ENCODE assay signal across 22 cellular contexts in the genomic region with DNA sequence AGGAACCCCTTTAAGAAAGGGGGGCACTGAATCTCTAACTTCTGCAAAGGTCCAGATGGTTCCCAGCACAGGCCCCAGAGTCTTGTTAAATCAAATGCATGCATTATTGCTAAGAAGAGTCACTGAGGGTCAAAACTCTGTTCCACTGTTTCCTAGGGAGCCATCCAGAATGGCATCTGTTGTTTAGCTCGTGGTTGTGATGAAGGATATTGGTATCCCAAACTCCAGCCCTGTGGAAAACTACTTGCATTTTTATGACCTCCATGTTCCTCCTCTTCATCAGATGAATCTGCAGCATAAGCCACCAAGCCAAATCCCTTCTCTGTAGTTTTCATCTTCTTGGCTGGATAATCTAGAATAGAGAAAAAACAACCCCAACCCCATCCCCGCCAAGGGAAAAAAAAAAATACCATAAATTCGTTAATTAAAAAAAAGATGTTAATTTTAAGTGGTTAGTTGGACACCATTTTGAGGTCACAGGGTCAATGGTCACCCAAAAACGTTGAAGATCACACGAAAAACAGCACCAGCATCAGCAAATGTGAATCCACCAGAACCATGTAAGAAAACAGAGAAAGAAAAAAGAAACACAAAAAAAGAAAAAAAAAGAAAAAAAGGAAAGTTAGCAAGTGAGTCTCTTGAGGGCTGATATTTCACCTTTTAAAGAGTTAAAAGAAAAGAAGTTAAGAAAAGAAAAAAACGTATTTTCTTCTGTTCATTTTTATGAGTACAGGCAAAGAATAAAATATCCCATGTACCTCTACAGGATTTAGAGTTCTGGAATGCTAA. TPM values are rescaled to one million over a fixed set of nuclear protein-coding genes. Genes with fewer than 3 reads are reported as not detected.
DNase-seq lines count a peak whose midpoint lies in the region; ATAC-seq and TF ChIP-seq lines count a peak whose summit lies in the region.
"Had no signal": no experiment of that assay in that cellular context is flagged by ENCODE, and none has a peak within 500 bp of the region (broad histone marks: within the 10 kb centered on the region; RNA-seq: fewer than 3 reads in every experiment).

No MANE protein-coding gene starts in this region.

- H3K4me3 ChIP-seq in ACC112 (ENCODE audit: low read depth, low read length) = no peak overlapping the region
- no peak overlapping the region for H3K4me3 ChIP-seq in fibroblast of lung (replicated peaks in 1 of 4; ENCODE audit: control extremely low read depth in 1 of 4, insufficient read depth in 1 of 4, low read depth in 3 of 4, low read length in 4 of 4)
- H3K4me3 ChIP-seq in effector memory CD4-positive, alpha-beta T cell (ENCODE audit: insufficient read depth, low read depth, low read length, poor library complexity, severe bottlenecking) = no peak overlapping the region
- H3K4me3 ChIP-seq: BLaER1, body of pancreas, dorsolateral prefrontal cortex, testis had no signal

- H3K27ac ChIP-seq in ACC112 (ENCODE audit: low read depth, low read length) (peak overlapping the region; percentile 27; the same call in 1 of the 2 replicates), fibroblast of lung (ENCODE audit: insufficient read depth, low read length) (peak overlapping the region; percentile 69)
- H3K27ac ChIP-seq in CD4-positive, alpha-beta T cell (ENCODE audit: low read depth, low read length) = no peak overlapping the region
- H3K27ac ChIP-seq in effector memory CD4-positive, alpha-beta T cell (ENCODE audit: insufficient read depth, low read length, poor library complexity, severe bottlenecking) = no peak overlapping the region
- H3K27ac ChIP-seq: BLaER1, body of pancreas, testis had no signal

- peaks cover 10% of the 10 kb centered on the region for H3K4me1 ChIP-seq in ACC112 (ENCODE audit: control insufficient read depth, insufficient read depth, low read length, unreplicated experiment)
- peaks cover 6% of the 10 kb centered on the region for H3K4me1 ChIP-seq in fibroblast of lung (ENCODE audit: control insufficient read depth, extremely low read depth, insufficient read depth, low read length)
- H3K4me1 ChIP-seq in effector memory CD4-positive, alpha-beta T cell (ENCODE audit: control insufficient read depth, insufficient read depth, low read length, poor library complexity, severe bottlenecking) = peaks cover 11% of the 10 kb centered on the region

- peaks cover 16% of the 10 kb centered on the region for H3K79me2 ChIP-seq in ACC112 (ENCODE audit: control insufficient read depth, insufficient read depth, low read length, unreplicated experiment)
- H3K79me2 ChIP-seq in fibroblast of lung (ENCODE audit: control insufficient read depth, insufficient read depth, low read length) = peaks cover 14% of the 10 kb centered on the region

- peaks cover 46% of the 10 kb centered on the region for H3K36me3 ChIP-seq in ACC112 (ENCODE audit: insufficient read depth, low read length)
- H3K36me3 ChIP-seq in fibroblast of lung (ENCODE audit: control insufficient read depth, insufficient read depth, low read length) = peaks cover 12% of the 10 kb centered on the region
- peaks cover 48% of the 10 kb centered on the region for H3K36me3 ChIP-seq in effector memory CD4-positive, alpha-beta T cell (ENCODE audit: control insufficient read depth, insufficient read depth, low read length)

- no peak for ATAC-seq in CD4-positive, alpha-beta T cell (ENCODE audit: poor library complexity)
- no peak for ATAC-seq in HG02623 (IDR thresholded peaks at IDR 0.05; ENCODE audit: unreplicated experiment)
- ATAC-seq: body of pancreas, left cardiac atrium, right cardiac atrium had no signal

- H3K36me3 Mint-ChIP-seq in CD4-positive, alpha-beta T cell (ENCODE audit: low read depth) = peaks cover 87% of the 10 kb centered on the region
- H3K36me3 Mint-ChIP-seq in endothelial cell (ENCODE audit: low read depth, unreplicated experiment) = peaks cover 45% of the 10 kb centered on the region

- H4K20me1 ChIP-seq in fibroblast of lung (ENCODE audit: control insufficient read depth, extremely low read depth, insufficient read depth, low read length) = no peaks in the 10 kb centered on the region

- DNase-seq in CD4-positive, alpha-beta T cell = no peak
- DNase-seq in RPMI7951 (ENCODE audit: low read depth) = peak; percentile 32
- DNase-seq in fibroblast of lung (ENCODE audit: low read depth in 2 of 2) = peak; percentile 44 to 58
- no peak for DNase-seq in effector memory CD4-positive, alpha-beta T cell
- no peak for DNase-seq in SK-N-DZ (ENCODE audit: low spot score)
- DNase-seq in endothelial cell (ENCODE audit: low spot score) = no peak
- DNase-seq: activated CD4-positive, alpha-beta T cell treated with anti-CD3 and anti-CD28 coated beads, Interleukin-2, amount 50 U/mL, for 4 hours; activated effector memory CD4-positive, alpha-beta T cell treated with anti-CD3 and anti-CD28 coated beads, Interleukin-2, amount 50 U/mL, for 16 hours; body of pancreas; dorsolateral prefrontal cortex; left cardiac atrium; NCI-H1048; NCI-H2107; NCI-H526; right cardiac atrium; stimulated activated CD4-positive, alpha-beta T cell treated with anti-CD3 and anti-CD28 coated beads, Interleukin-1b, Interleukin-23, amount 100 ng/mL, for 48 hours; testis had no signal

- H2AFZ ChIP-seq in ACC112 (ENCODE audit: low read length, unreplicated experiment) (no peak overlapping the region), fibroblast of lung (ENCODE audit: low read length) (no peak overlapping the region)

- no peaks in the 10 kb centered on the region for H3K9me3 Mint-ChIP-seq in CD4-positive, alpha-beta T cell
- no peaks in the 10 kb centered on the region for H3K9me3 Mint-ChIP-seq in endothelial cell (ENCODE audit: unreplicated experiment)

- H3K4me2 ChIP-seq in fibroblast of lung (ENCODE audit: extremely low read depth, insufficient read depth, low read length) = peak overlapping the region; percentile 18
- H3K4me2 ChIP-seq: BLaER1 had no signal

- H3K4me1 Mint-ChIP-seq in CD4-positive, alpha-beta T cell (ENCODE audit: low read depth) = peaks cover 24% of the 10 kb centered on the region
- H3K4me1 Mint-ChIP-seq in endothelial cell (ENCODE audit: unreplicated experiment) = peaks cover 10% of the 10 kb centered on the region

- POLR2A ChIA-PET in CD4-positive, alpha-beta T cell (lab: Charles Lee) = interaction anchor here (2.4 kb wide), 1 partner anchor 20 kb away, joined by 8 read pairs; a partner anchor contains a TSS

- CTCF ChIA-PET in CD4-positive, alpha-beta T cell (lab: Charles Lee) = interaction anchor here (1.1 kb wide), 1 partner anchor 10 kb away, joined by 3 read pairs; no protein-coding TSS in a partner anchor

- no peaks in the 10 kb centered on the region for H3K27me3 ChIP-seq in ACC112 (ENCODE audit: insufficient read depth, low read length)
- no peaks in the 10 kb centered on the region for H3K27me3 ChIP-seq in CD4-positive, alpha-beta T cell (ENCODE audit: control insufficient read depth, insufficient read depth, low read length)
- H3K27me3 ChIP-seq in fibroblast of lung (ENCODE audit: control insufficient read depth, insufficient read depth, low read length) = no peaks in the 10 kb centered on the region
- H3K27me3 ChIP-seq in effector memory CD4-positive, alpha-beta T cell (replicated peaks; ENCODE audit: control insufficient read depth, insufficient read depth, low read length, poor library complexity, severe bottlenecking) = no peaks in the 10 kb centered on the region
- H3K27me3 ChIP-seq: BLaER1, body of pancreas, dorsolateral prefrontal cortex, testis had no signal

- no peaks in the 10 kb centered on the region for H3K27me3 Mint-ChIP-seq in CD4-positive, alpha-beta T cell
- no peaks in the 10 kb centered on the region for H3K27me3 Mint-ChIP-seq in endothelial cell (ENCODE audit: unreplicated experiment)

- H3K9ac ChIP-seq in fibroblast of lung (ENCODE audit: insufficient read depth, low read length) = no peak overlapping the region
- H3K9ac ChIP-seq: BLaER1 had no signal

- H3K4me3 Mint-ChIP-seq in CD4-positive, alpha-beta T cell = peak overlapping the region; percentile 2
- H3K4me3 Mint-ChIP-seq in endothelial cell (ENCODE audit: unreplicated experiment) = no peak overlapping the region

- TF ChIP-seq CTCF in CD4-positive, alpha-beta T cell (IDR thresholded peaks at IDR 0.05) = no peak
- TF ChIP-seq CTCF in fibroblast of lung (conservative IDR thresholded peaks at IDR 0.05 in 1 of 2, IDR thresholded peaks at IDR 0.05 in 1 of 2; ENCODE audit: low read depth in 1 of 2, low read length in 2 of 2) (no peak), endothelial cell (IDR thresholded peaks at IDR 0.05; ENCODE audit: unreplicated experiment) (no peak)

- intact Hi-C loops in CD4-positive, alpha-beta T cell (cut with DNase I, micrococcal nuclease) = loop anchor here (5.0 to 10.0 kb wide), 2 partner anchors 59 to 143 kb away; a partner anchor contains a TSS

- H3K27ac Mint-ChIP-seq in CD4-positive, alpha-beta T cell = no peak overlapping the region
- H3K27ac Mint-ChIP-seq in endothelial cell (ENCODE audit: unreplicated experiment) = no peak overlapping the region

- H3K9me3 ChIP-seq in CD4-positive, alpha-beta T cell (ENCODE audit: control insufficient read depth, low read length) = no peaks in the 10 kb centered on the region
- H3K9me3 ChIP-seq in fibroblast of lung (ENCODE audit: control insufficient read depth, insufficient read depth, low read depth, low read length) = no peaks in the 10 kb centered on the region
- H3K9me3 ChIP-seq in effector memory CD4-positive, alpha-beta T cell (ENCODE audit: control insufficient read depth, low read length) = no peaks in the 10 kb centered on the region
- H3K9me3 ChIP-seq: BLaER1, body of pancreas, testis had no signal

RNA-seq across cellular contexts. Expression of a gene that starts 3.0 kb away (rescaled TPM):
- total RNA-seq in CD4-positive, alpha-beta T cell = 10 to 100 TPM; 66.2 to 67.0 TPM
- total RNA-seq in RPMI7951 (2014; rRNA removed; shearing (Covaris generic)) = 24.9 and 34.8 TPM in 2 replicates
- 25.2 and 33.4 TPM in 2 replicates for total RNA-seq in fibroblast of lung
- 51.0 and 56.8 TPM in 2 replicates for polyA plus RNA-seq in fibroblast of lung
- polyA plus RNA-seq in fibroblast of lung (2012) = 27.7 and 28.5 TPM in 2 replicates
- polyA minus RNA-seq in fibroblast of lung (ENCODE audit: low replicate concordance) = 7.9 and 10.4 TPM in 2 replicates
- polyA plus RNA-seq in SK-N-DZ (2014; cell fraction: cytosol; rRNA removed) = 17.5 and 27.2 TPM in 2 replicates
- 15.0 and 20.5 TPM in 2 replicates for polyA plus RNA-seq in SK-N-DZ (2014; cell fraction: nucleus; rRNA removed)
- 69.2 TPM for total RNA-seq in endothelial cell (ENCODE audit: unreplicated experiment)

RNA-seq across cellular contexts. Expression of a gene that starts 20.1 kb away (rescaled TPM):
- total RNA-seq in CD4-positive, alpha-beta T cell = 10 to 100 TPM; 56.6 to 60.8 TPM
- 27.0 and 28.6 TPM in 2 replicates for total RNA-seq in RPMI7951 (2014; rRNA removed; shearing (Covaris generic))
- total RNA-seq in fibroblast of lung (18.2 and 24.6 TPM in 2 replicates), endothelial cell (ENCODE audit: unreplicated experiment) (42.6 TPM)
- polyA plus RNA-seq in fibroblast of lung = 19.5 and 25.4 TPM in 2 replicates
- polyA plus RNA-seq in fibroblast of lung (2012) = 9.0 and 10.4 TPM in 2 replicates
- 4.9 and 22.7 TPM in 2 replicates for polyA minus RNA-seq in fibroblast of lung (ENCODE audit: low replicate concordance)
- 84.3 and 84.8 TPM in 2 replicates for polyA plus RNA-seq in SK-N-DZ (2014; cell fraction: cytosol; rRNA removed)
- polyA plus RNA-seq in SK-N-DZ (2014; cell fraction: nucleus; rRNA removed) = 250 and 318 TPM in 2 replicates

RNA-seq across cellular contexts. Expression of a gene that starts 27.3 kb away (rescaled TPM):
- total RNA-seq in CD4-positive, alpha-beta T cell = not detected
- not detected in 2 replicates for total RNA-seq in RPMI7951 (2014; rRNA removed; shearing (Covaris generic))
- total RNA-seq in fibroblast of lung (not detected in 2 replicates), endothelial cell (ENCODE audit: unreplicated experiment) (not detected)
- polyA plus RNA-seq in fibroblast of lung = not detected in 2 replicates
- not detected in 2 replicates for polyA plus RNA-seq in fibroblast of lung (2012)
- polyA minus RNA-seq in fibroblast of lung (ENCODE audit: low replicate concordance) = not detected in 2 replicates
- not detected in 2 replicates for polyA plus RNA-seq in SK-N-DZ (2014; cell fraction: cytosol; rRNA removed)
- polyA plus RNA-seq in SK-N-DZ (2014; cell fraction: nucleus; rRNA removed) = not detected in 2 replicates
- total RNA-seq: dorsolateral prefrontal cortex, left cardiac atrium, mononuclear cell, right cardiac atrium, SK-MEL-5 had no signal
- polyA plus RNA-seq: right cardiac atrium had no signal

RNA-seq across cellular contexts. Expression of a gene that starts 54.8 kb away (rescaled TPM):
- 1 to 10 TPM; 6.1 to 6.3 TPM for total RNA-seq in CD4-positive, alpha-beta T cell
- total RNA-seq in RPMI7951 (2014; rRNA removed; shearing (Covaris generic)) = 8.5 and 10.9 TPM in 2 replicates
- 30.3 and 71.3 TPM in 2 replicates for total RNA-seq in fibroblast of lung
- polyA plus RNA-seq in fibroblast of lung = 36.8 and 53.7 TPM in 2 replicates
- polyA plus RNA-seq in fibroblast of lung (2012) = 26.3 and 36.3 TPM in 2 replicates
- polyA minus RNA-seq in fibroblast of lung (ENCODE audit: low replicate concordance) = 43.6 and 62.1 TPM in 2 replicates
- 92.1 and 102 TPM in 2 replicates for polyA plus RNA-seq in SK-N-DZ (2014; cell fraction: cytosol; rRNA removed)
- polyA plus RNA-seq in SK-N-DZ (2014; cell fraction: nucleus; rRNA removed) = 34.6 and 40.4 TPM in 2 replicates
- total RNA-seq in endothelial cell (ENCODE audit: unreplicated experiment) = 15.4 TPM

RNA-seq across cellular contexts. Expression of a gene that starts 57.1 kb away (rescaled TPM):
- total RNA-seq in CD4-positive, alpha-beta T cell = 10 to 100 TPM; 71.0 to 77.0 TPM
- 13.0 and 15.1 TPM in 2 replicates for total RNA-seq in RPMI7951 (2014; rRNA removed; shearing (Covaris generic))
- 22.1 and 30.9 TPM in 2 replicates for total RNA-seq in fibroblast of lung
- 20.2 and 20.3 TPM in 2 replicates for polyA plus RNA-seq in fibroblast of lung
- polyA plus RNA-seq in fibroblast of lung (2012) = 13.5 and 14.9 TPM in 2 replicates
- polyA minus RNA-seq in fibroblast of lung (ENCODE audit: low replicate concordance) = 59.1 and 61.6 TPM in 2 replicates
- polyA plus RNA-seq in SK-N-DZ (2014; cell fraction: cytosol; rRNA removed) = 14.5 and 18.2 TPM in 2 replicates
- polyA plus RNA-seq in SK-N-DZ (2014; cell fraction: nucleus; rRNA removed) = 56.5 and 85.9 TPM in 2 replicates
- 72.7 TPM for total RNA-seq in endothelial cell (ENCODE audit: unreplicated experiment)

Comparison
In these comparisons a context has a peak if more than half of its experiments do, and no peak if none do; other contexts are left out.
1. H3K27ac ChIP-seq: peak in ACC112 (single experiment) and fibroblast of lung (single experiment); none in CD4-positive, alpha-beta T cell (single experiment) and effector memory CD4-positive, alpha-beta T cell (single experiment).
2. DNase-seq: peak in RPMI7951 (single experiment) and fibroblast of lung (2 of 2); none in CD4-positive, alpha-beta T cell (0 of 10), effector memory CD4-positive, alpha-beta T cell (0 of 3), SK-N-DZ (single experiment) and endothelial cell (single experiment).